In the genomic region with DNA sequence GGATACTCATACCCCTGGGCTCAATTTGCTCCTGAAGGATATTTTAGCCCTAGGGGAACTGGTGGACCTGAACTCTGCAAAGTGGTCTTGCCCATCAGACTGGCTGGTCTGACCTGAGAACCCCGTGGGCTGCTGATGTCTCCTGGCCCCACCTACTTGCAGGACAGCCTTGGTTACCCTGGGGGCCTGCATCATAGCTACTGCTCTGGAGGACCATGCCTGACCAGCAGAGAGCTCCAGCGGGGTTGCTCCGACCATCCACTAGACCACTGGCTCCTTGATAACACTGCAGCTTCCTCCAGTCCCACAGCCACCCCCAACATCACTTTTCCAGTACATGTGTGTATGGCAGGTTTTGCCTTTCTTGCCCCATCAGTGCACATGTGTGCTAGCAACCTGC, we compare ENCODE assay signal across 9 cellular contexts.
"Had no signal": no experiment of that assay in that cellular context is flagged by ENCODE, and none has a peak within 500 bp of the region (broad histone marks: within the 10 kb centered on the region; RNA-seq: fewer than 3 reads in every experiment).

No MANE protein-coding gene starts in this region.

- H3K4me2 ChIP-seq: GM23338 had no signal

- H3K4me3 ChIP-seq: GM23338, HAP-1, K562 had no signal

- H3K4me1 Mint-ChIP-seq: GM23338 had no signal

- H3K4me3 Mint-ChIP-seq: GM23338, HFFc6 had no signal

- FAIRE-seq: H1, H54, HTR-8/SVneo, K562 had no signal

- H3K27ac Mint-ChIP-seq: GM23338, HFFc6 had no signal

- H3K9me3 Mint-ChIP-seq: GM23338 had no signal

- H3K36me3 ChIP-seq: HAP-1 had no signal

- DNase-seq: HFFc6, IMR-90 had no signal

- ATAC-seq: GM23338, HCT116, K562 had no signal

- H3K4me1 ChIP-seq: HAP-1 had no signal

- H3K9me3 ChIP-seq: HAP-1 had no signal
